Comparison of ENCODE assay signal across 10 cellular contexts in the genomic region with DNA sequence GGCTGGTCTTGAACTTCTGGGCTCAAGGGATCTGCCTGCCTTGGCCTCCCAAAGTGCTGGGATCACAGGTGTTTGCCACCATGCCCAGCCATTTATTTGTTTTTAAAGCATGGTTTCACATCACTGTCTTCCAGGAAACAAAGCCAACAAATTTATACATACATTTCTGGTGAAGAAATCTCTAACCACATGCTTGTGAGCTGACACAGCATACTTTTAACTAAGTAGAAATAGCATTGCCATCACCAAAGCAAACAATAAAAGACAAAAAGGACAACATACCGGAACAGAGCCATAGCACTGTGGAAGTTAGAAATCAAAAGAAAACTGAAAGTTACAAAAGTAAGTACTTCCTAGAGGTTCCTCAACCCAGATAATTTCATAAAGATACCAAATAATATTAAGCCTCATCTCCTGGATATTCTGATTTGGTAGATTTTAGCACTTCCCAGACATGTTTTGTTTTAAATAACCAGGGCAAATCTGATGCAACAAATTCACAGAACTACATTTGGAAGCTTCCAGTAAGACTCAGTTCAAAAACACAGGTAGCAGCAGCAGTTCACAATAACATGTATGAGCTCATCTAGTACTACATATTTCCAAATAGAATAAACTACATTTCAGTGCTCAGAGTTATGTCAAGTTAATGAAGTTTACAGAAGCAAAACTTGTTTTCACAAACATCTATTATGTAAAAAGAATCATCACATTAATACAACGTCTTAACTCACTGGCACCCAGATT.
A peak's percentile ranks its signal among the peaks of the same experiment; 100 is the strongest.
DNase-seq lines count a peak whose midpoint lies in the region; ATAC-seq and TF ChIP-seq lines count a peak whose summit lies in the region.
"Had no signal": no experiment of that assay in that cellular context is flagged by ENCODE, and none has a peak within 500 bp of the region (broad histone marks: within the 10 kb centered on the region; RNA-seq: fewer than 3 reads in every experiment).

No MANE protein-coding gene starts in this region.

- ATAC-seq in SK-N-SH treated with all-trans-retinoic acid at 6 μM for 48 hours (peak; percentile 79), sciatic nerve (peak; percentile 28), HG03442 (IDR thresholded peaks at IDR 0.05; ENCODE audit: unreplicated experiment) (no peak), HG02870 (IDR thresholded peaks at IDR 0.05; ENCODE audit: unreplicated experiment) (no peak), GM18520 (IDR thresholded peaks at IDR 0.05; ENCODE audit: unreplicated experiment) (no peak)
- ATAC-seq: Panc1 had no signal

- H3K4me3 ChIP-seq in epithelial cell of proximal tubule (ENCODE audit: low read depth, low read length) = no peak overlapping the region
- H3K4me3 ChIP-seq: ovary had no signal

- intact Hi-C loops in sciatic nerve (cut with DNase I) = no loop called here

- DNase-seq in SIG-M5 treated with dmso at 0.1 percent for 504 hours (lab: John Stamatoyannopoulos, UW; ENCODE audit: unreplicated experiment) = peak; percentile 4
- no peak for DNase-seq in SIG-M5 (lab: John Stamatoyannopoulos, UW)
- DNase-seq in epithelial cell of proximal tubule (ENCODE audit: low read depth) = peak; percentile 61
- DNase-seq in sciatic nerve (ENCODE audit: low spot score) = no peak
- DNase-seq: ovary had no signal

- TF ChIP-seq CTCF in epithelial cell of proximal tubule (conservative IDR thresholded peaks at IDR 0.05; ENCODE audit: low read depth, low read length) = no peak

TF ChIP-seq in SK-N-SH treated with all-trans-retinoic acid at 6 μM for 48 hours, 23 proteins besides CTCF, POLR2A, EP300 and RAD21:
- TF ChIP-seq RARB (CRISPR knock-in tag; IDR thresholded peaks at IDR 0.05) (no peak), TCF4 (CRISPR knock-in tag; IDR thresholded peaks at IDR 0.05; ENCODE audit: borderline replicate concordance) (no peak), ISL1 (CRISPR knock-in tag; IDR thresholded peaks at IDR 0.05) (no peak), CREB5 (CRISPR knock-in tag; IDR thresholded peaks at IDR 0.05; ENCODE audit: low read depth) (no peak), ESRRG (CRISPR knock-in tag; IDR thresholded peaks at IDR 0.05) (no peak), ZNF8 (CRISPR knock-in tag; IDR thresholded peaks at IDR 0.05) (no peak), GLIS3 (CRISPR knock-in tag; IDR thresholded peaks at IDR 0.05) (no peak), CSDC2 (CRISPR knock-in tag; IDR thresholded peaks at IDR 0.05) (no peak), SNAI2 (CRISPR knock-in tag; IDR thresholded peaks at IDR 0.05) (no peak), ZNF565 (CRISPR knock-in tag; conservative IDR thresholded peaks at IDR 0.05; ENCODE audit: low read depth) (no peak), ARNTL (CRISPR knock-in tag; IDR thresholded peaks at IDR 0.05; ENCODE audit: borderline replicate concordance, low read depth) (no peak), ZFP3 (CRISPR knock-in tag; IDR thresholded peaks at IDR 0.05) (no peak), ZNF70 (CRISPR knock-in tag; IDR thresholded peaks at IDR 0.05) (no peak)
- TF ChIP-seq, protein P1, sequence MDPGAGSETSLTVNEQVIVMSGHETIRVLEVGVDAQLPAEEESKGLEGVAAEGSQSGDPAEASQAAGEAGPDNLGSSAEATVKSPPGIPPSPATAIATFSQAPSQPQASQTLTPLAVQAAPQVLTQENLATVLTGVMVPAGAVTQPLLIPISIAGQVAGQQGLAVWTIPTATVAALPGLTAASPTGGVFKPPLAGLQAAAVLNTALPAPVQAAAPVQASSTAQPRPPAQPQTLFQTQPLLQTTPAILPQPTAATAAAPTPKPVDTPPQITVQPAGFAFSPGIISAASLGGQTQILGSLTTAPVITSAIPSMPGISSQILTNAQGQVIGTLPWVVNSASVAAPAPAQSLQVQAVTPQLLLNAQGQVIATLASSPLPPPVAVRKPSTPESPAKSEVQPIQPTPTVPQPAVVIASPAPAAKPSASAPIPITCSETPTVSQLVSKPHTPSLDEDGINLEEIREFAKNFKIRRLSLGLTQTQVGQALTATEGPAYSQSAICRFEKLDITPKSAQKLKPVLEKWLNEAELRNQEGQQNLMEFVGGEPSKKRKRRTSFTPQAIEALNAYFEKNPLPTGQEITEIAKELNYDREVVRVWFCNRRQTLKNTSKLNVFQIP (CRISPR knock-in tag; IDR thresholded peaks at IDR 0.05; ENCODE audit: borderline replicate concordance, low read depth) = no peak
- TF ChIP-seq, protein P2, sequence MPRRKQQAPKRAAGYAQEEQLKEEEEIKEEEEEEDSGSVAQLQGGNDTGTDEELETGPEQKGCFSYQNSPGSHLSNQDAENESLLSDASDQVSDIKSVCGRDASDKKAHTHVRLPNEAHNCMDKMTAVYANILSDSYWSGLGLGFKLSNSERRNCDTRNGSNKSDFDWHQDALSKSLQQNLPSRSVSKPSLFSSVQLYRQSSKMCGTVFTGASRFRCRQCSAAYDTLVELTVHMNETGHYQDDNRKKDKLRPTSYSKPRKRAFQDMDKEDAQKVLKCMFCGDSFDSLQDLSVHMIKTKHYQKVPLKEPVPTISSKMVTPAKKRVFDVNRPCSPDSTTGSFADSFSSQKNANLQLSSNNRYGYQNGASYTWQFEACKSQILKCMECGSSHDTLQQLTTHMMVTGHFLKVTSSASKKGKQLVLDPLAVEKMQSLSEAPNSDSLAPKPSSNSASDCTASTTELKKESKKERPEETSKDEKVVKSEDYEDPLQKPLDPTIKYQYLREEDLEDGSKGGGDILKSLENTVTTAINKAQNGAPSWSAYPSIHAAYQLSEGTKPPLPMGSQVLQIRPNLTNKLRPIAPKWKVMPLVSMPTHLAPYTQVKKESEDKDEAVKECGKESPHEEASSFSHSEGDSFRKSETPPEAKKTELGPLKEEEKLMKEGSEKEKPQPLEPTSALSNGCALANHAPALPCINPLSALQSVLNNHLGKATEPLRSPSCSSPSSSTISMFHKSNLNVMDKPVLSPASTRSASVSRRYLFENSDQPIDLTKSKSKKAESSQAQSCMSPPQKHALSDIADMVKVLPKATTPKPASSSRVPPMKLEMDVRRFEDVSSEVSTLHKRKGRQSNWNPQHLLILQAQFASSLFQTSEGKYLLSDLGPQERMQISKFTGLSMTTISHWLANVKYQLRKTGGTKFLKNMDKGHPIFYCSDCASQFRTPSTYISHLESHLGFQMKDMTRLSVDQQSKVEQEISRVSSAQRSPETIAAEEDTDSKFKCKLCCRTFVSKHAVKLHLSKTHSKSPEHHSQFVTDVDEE (CRISPR knock-in tag; IDR thresholded peaks at IDR 0.05) = no peak
- TF ChIP-seq, protein P3, sequence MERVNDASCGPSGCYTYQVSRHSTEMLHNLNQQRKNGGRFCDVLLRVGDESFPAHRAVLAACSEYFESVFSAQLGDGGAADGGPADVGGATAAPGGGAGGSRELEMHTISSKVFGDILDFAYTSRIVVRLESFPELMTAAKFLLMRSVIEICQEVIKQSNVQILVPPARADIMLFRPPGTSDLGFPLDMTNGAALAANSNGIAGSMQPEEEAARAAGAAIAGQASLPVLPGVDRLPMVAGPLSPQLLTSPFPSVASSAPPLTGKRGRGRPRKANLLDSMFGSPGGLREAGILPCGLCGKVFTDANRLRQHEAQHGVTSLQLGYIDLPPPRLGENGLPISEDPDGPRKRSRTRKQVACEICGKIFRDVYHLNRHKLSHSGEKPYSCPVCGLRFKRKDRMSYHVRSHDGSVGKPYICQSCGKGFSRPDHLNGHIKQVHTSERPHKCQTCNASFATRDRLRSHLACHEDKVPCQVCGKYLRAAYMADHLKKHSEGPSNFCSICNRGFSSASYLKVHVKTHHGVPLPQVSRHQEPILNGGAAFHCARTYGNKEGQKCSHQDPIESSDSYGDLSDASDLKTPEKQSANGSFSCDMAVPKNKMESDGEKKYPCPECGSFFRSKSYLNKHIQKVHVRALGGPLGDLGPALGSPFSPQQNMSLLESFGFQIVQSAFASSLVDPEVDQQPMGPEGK (CRISPR knock-in tag; IDR thresholded peaks at IDR 0.05; ENCODE audit: borderline replicate concordance) = no peak

Comparison
In these comparisons a context has a peak if more than half of its experiments do, and no peak if none do; other contexts are left out.
1. DNase-seq: peak in SIG-M5 treated with dmso at 0.1 percent for 504 hours (single experiment) and epithelial cell of proximal tubule (single experiment); none in SIG-M5 (single experiment) and sciatic nerve (single experiment).
2. ATAC-seq: peak in SK-N-SH treated with all-trans-retinoic acid at 6 μM for 48 hours (single experiment) and sciatic nerve (single experiment); none in HG03442 (single experiment), HG02870 (single experiment) and GM18520 (single experiment).